20 cellular contexts compared by ENCODE assay signal in the genomic region with DNA sequence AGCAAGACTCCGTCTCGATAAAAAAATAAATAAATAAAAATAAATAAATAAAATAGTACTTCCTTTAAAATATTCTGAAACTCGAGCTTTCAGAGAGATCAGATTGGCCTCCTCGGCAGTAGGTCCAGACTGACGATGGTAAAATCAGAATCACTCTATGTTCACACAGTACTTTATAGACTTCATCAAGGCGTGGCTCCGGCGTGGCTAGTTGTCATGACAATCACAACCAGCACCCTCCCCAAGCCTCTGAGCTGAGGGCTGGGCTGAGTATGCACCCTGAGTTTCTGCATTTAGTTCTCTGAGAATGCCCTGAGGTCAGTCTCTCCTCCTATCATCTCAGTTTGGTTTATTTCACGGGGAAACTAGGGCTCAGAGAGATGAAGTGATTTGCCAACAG. TPM values are rescaled to one million over a fixed set of nuclear protein-coding genes. Genes with fewer than 3 reads are reported as not detected.
A peak's percentile ranks its signal among the peaks of the same experiment; 100 is the strongest.
DNase-seq lines count a peak whose midpoint lies in the region; ATAC-seq and TF ChIP-seq lines count a peak whose summit lies in the region.
"Had no signal": no experiment of that assay in that cellular context is flagged by ENCODE, and none has a peak within 500 bp of the region (broad histone marks: within the 10 kb centered on the region; RNA-seq: fewer than 3 reads in every experiment).

No MANE protein-coding gene starts in this region.

- WGBS in hepatocyte (ENCODE audit: low lambda C conversion rate, missing lambda C conversion rate), result 70% methylated on average over 9 of the region's 9 CpGs

- no peaks in the 10 kb centered on the region for H3K27me3 Mint-ChIP-seq in Calu3 (ENCODE audit: unreplicated experiment)

- H3K4me3 Mint-ChIP-seq in Calu3 (ENCODE audit: low read depth, unreplicated experiment), result no peak overlapping the region
- H3K4me3 Mint-ChIP-seq: CD14-positive monocyte; CD4-positive, alpha-beta memory T cell had no signal

- H3K79me2 ChIP-seq in hepatocyte (no peaks in the 10 kb centered on the region), PC-3 (ENCODE audit: low read length) (no peaks in the 10 kb centered on the region)

- H3K36me3 ChIP-seq in hepatocyte (replicated peaks; ENCODE audit: insufficient read depth, low read depth) (no peaks in the 10 kb centered on the region), PC-3 (ENCODE audit: low read depth, low read length) (no peaks in the 10 kb centered on the region)
- H3K36me3 ChIP-seq: BLaER1 had no signal

- POLR2A ChIA-PET in PC-3 (lab: Charles Lee; ENCODE audit: unreplicated experiment), result no interaction called here

- H3K27ac ChIP-seq in hepatocyte (no peak overlapping the region), PC-3 (ENCODE audit: low read length) (no peak overlapping the region)
- H3K27ac ChIP-seq: BLaER1 had no signal

- H3K27me3 ChIP-seq in hepatocyte (no peaks in the 10 kb centered on the region), PC-3 (ENCODE audit: low read length) (no peaks in the 10 kb centered on the region)
- H3K27me3 ChIP-seq: BLaER1 had no signal

- no peak overlapping the region for H3K9ac ChIP-seq in PC-3 (ENCODE audit: low read length)
- H3K9ac ChIP-seq: BLaER1 had no signal

- TF ChIP-seq CTCF in Calu3 (IDR thresholded peaks at IDR 0.05; ENCODE audit: unreplicated experiment) (no peak), hepatocyte (IDR thresholded peaks at IDR 0.05; ENCODE audit: poor library complexity) (no peak), PC-3 (conservative IDR thresholded peaks at IDR 0.05; ENCODE audit: low read depth, low read length) (no peak)

- no peak for ATAC-seq in PC-3
- ATAC-seq: HCT116, HepG2 had no signal

- intact Hi-C loops in Calu3 (cut with micrococcal nuclease; ENCODE audit: unreplicated experiment), result no loop called here
- intact Hi-C loops in posterior vena cava (cut with DNase I), result no loop called here
- intact Hi-C loops in PC-3 (cut with micrococcal nuclease), result no loop called here

- no peaks in the 10 kb centered on the region for H3F3A ChIP-seq in PC-3 (ENCODE audit: low read length, unreplicated experiment)

- no peaks in the 10 kb centered on the region for H3K4me1 ChIP-seq in hepatocyte (ENCODE audit: insufficient read depth)
- no peaks in the 10 kb centered on the region for H3K4me1 ChIP-seq in PC-3 (ENCODE audit: insufficient read depth, low read length)

- DNase-seq in Calu3, result peak; percentile 53
- DNase-seq in NCI-H69 (lab: John Stamatoyannopoulos, UW), result peak; percentile 29
- DNase-seq in hepatocyte (ENCODE audit: low spot score), result no peak
- DNase-seq in posterior vena cava (ENCODE audit: low spot score), result peak; percentile 43
- no peak for DNase-seq in PC-3
- no peak for DNase-seq in activated gamma-delta T cell (lab: John Stamatoyannopoulos, UW)
- DNase-seq in foreskin melanocyte, result no peak
- DNase-seq in effector CD8-positive, alpha-beta T cell (lab: John Stamatoyannopoulos, UW), result no peak
- DNase-seq: 8988T; CD4-positive, alpha-beta memory T cell; DMS79 treated with DMSO at 0.1 percent for 48 hours; GF-D8; GOT3; H7 had no signal

- peaks cover 16% of the 10 kb centered on the region for H3K4me1 Mint-ChIP-seq in Calu3 (ENCODE audit: low read depth, unreplicated experiment)
- H3K4me1 Mint-ChIP-seq: CD14-positive monocyte had no signal

- H3K27ac Mint-ChIP-seq in Calu3 (ENCODE audit: unreplicated experiment), result peak overlapping the region; percentile 98
- H3K27ac Mint-ChIP-seq: CD4-positive, alpha-beta memory T cell had no signal

- H3K4me3 ChIP-seq in hepatocyte, result no peak overlapping the region
- H3K4me3 ChIP-seq in PC-3 (ENCODE audit: low read length), result no peak overlapping the region
- H3K4me3 ChIP-seq: BLaER1 had no signal

- H3K4me2 ChIP-seq in hepatocyte (peak overlapping the region; percentile 27), PC-3 (ENCODE audit: low read length) (no peak overlapping the region)
- H3K4me2 ChIP-seq: BLaER1 had no signal

- H3K9me2 ChIP-seq in hepatocyte (replicated peaks; ENCODE audit: insufficient read depth) (no peaks in the 10 kb centered on the region), PC-3 (replicated peaks; ENCODE audit: low read length) (no peaks in the 10 kb centered on the region)

- peaks cover 30% of the 10 kb centered on the region for H3K36me3 Mint-ChIP-seq in Calu3 (ENCODE audit: insufficient read depth, unreplicated experiment)
- H3K36me3 Mint-ChIP-seq: CD14-positive monocyte; CD4-positive, alpha-beta memory T cell had no signal

- H3K9me3 ChIP-seq in hepatocyte (ENCODE audit: low read depth) (no peaks in the 10 kb centered on the region), PC-3 (ENCODE audit: low read length) (no peaks in the 10 kb centered on the region)

- BruUV-seq in Calu3 (replicated peaks; lab: Mats Ljungman, UMichigan) (no TSS peak), PC-3 (replicated peaks; lab: Mats Ljungman, UMichigan) (no TSS peak)

- H4K20me1 ChIP-seq in hepatocyte (ENCODE audit: insufficient read depth, poor library complexity, severe bottlenecking) (no peaks in the 10 kb centered on the region), PC-3 (ENCODE audit: low read length) (no peaks in the 10 kb centered on the region)
- H4K20me1 ChIP-seq: BLaER1 had no signal

- no peaks in the 10 kb centered on the region for H3K9me3 Mint-ChIP-seq in Calu3 (ENCODE audit: low read depth, unreplicated experiment)

- CTCF ChIA-PET in Calu3 (lab: Charles Lee), result interaction anchor here (2.9 kb wide), 1 partner anchor 10 kb away, joined by 17 read pairs; no protein-coding TSS in a partner anchor
- CTCF ChIA-PET in PC-3 (lab: Charles Lee), result no interaction called here

- H2AFZ ChIP-seq in hepatocyte (no peak overlapping the region), PC-3 (ENCODE audit: low read length) (no peak overlapping the region)

RNA-seq across cellular contexts. Expression of gene BARHL1, which starts 43.3 kb away (rescaled TPM):
- not detected in 2 replicates for total RNA-seq in Calu3 (2022)
- total RNA-seq in hepatocyte, result not detected in 2 replicates
- not detected in 2 replicates for polyA plus RNA-seq in hepatocyte
- total RNA-seq in posterior vena cava, result not detected
- total RNA-seq in PC-3 (2014; rRNA removed), result not detected in 2 replicates
- total RNA-seq: A673; CD4-positive, alpha-beta memory T cell; H7; HepG2 had no signal
- polyA plus RNA-seq: AG04450; CD14-positive monocyte; CD4-positive, alpha-beta memory T cell; HepG2 had no signal

Comparison
In these comparisons a context has a peak if more than half of its experiments do, and no peak if none do; other contexts are left out.
1. DNase-seq: peak in Calu3 (single experiment), NCI-H69 (single experiment) and posterior vena cava (single experiment); none in hepatocyte (single experiment), PC-3 (single experiment), activated gamma-delta T cell (single experiment), foreskin melanocyte (single experiment) and effector CD8-positive, alpha-beta T cell (single experiment).